8 cellular contexts compared by ENCODE assay signal in the genomic region with DNA sequence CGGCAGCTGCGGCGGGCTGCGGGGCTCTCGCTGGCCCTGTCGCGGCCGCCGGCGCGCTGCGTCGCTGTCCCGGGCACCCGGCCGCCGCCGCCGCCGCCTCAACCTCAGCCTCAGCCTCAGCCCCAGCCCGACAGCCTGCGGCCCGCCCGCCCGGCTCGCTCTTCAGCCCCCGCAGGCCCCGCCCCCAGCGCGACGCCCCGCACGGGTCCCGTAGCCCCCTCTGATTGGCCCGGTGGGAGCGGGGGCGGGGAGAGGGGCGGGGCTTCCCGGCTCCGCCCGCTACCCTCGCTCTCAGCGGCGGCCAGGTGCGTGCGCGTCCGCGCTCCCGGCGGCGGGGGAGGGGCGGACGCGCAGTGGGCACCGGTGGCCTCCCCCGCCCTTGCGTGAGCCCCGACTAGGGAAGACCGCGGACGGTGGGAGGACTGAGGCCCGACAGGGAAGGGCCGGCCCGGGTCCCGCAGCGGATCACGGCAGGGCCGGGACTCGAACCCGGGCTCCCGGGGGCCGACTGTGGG. TPM values are rescaled to one million over a fixed set of nuclear protein-coding genes. Genes with fewer than 3 reads are reported as not detected.
DNase-seq lines count a peak whose midpoint lies in the region; ATAC-seq, FAIRE-seq and TF ChIP-seq lines count a peak whose summit lies in the region.

A gene with protein sequence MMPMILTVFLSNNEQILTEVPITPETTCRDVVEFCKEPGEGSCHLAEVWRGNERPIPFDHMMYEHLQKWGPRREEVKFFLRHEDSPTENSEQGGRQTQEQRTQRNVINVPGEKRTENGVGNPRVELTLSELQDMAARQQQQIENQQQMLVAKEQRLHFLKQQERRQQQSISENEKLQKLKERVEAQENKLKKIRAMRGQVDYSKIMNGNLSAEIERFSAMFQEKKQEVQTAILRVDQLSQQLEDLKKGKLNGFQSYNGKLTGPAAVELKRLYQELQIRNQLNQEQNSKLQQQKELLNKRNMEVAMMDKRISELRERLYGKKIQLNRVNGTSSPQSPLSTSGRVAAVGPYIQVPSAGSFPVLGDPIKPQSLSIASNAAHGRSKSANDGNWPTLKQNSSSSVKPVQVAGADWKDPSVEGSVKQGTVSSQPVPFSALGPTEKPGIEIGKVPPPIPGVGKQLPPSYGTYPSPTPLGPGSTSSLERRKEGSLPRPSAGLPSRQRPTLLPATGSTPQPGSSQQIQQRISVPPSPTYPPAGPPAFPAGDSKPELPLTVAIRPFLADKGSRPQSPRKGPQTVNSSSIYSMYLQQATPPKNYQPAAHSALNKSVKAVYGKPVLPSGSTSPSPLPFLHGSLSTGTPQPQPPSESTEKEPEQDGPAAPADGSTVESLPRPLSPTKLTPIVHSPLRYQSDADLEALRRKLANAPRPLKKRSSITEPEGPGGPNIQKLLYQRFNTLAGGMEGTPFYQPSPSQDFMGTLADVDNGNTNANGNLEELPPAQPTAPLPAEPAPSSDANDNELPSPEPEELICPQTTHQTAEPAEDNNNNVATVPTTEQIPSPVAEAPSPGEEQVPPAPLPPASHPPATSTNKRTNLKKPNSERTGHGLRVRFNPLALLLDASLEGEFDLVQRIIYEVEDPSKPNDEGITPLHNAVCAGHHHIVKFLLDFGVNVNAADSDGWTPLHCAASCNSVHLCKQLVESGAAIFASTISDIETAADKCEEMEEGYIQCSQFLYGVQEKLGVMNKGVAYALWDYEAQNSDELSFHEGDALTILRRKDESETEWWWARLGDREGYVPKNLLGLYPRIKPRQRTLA (minus strand): TSS at position 137 of the 515 bp plus-strand sequence. CDS start 268 bp downstream, outside the sequence.

- ATAC-seq in A549 (peak; percentile 95), GM18858 (IDR thresholded peaks at IDR 0.05; ENCODE audit: unreplicated experiment) (peak; percentile 59), HG03095 (IDR thresholded peaks at IDR 0.05; ENCODE audit: unreplicated experiment) (peak; percentile 91)
- ATAC-seq in activated CD4-positive, CD25-positive, alpha-beta regulatory T cell treated with anti-CD3 and anti-CD28 coated beads, Interleukin-2, amount 50 U/mL, for 24 hours = peak; percentile 95 to 97
- peak; percentile 90 for ATAC-seq in central memory CD8-positive, alpha-beta T cell (replicated peaks; ENCODE audit: extremely low read depth, poor library complexity, severe bottlenecking)

- dilution Hi-C loops in keratinocyte (cut with MboI; ENCODE audit: extremely low pct_ligation_motif_present, low sequenced_read_pairs) = no loop called here

- peaks cover 0 to 4% of the 10 kb centered on the region in 2 experiments for H3K36me3 ChIP-seq in keratinocyte (ENCODE audit: control insufficient read depth in 2 of 2, extremely low read depth in 1 of 2, insufficient read depth in 2 of 2, low read length in 2 of 2)

- peak within 1 kb of the TSS; percentile 75 for H2AFZ ChIP-seq in keratinocyte (ENCODE audit: control insufficient read depth, low read length)

- peak within 1 kb of the TSS; percentile 73 for H3K9ac ChIP-seq in keratinocyte (ENCODE audit: control insufficient read depth, extremely low read depth, insufficient read depth, low read length)

- peaks cover 7% of the 10 kb centered on the region for H3K36me3 Mint-ChIP-seq in central memory CD8-positive, alpha-beta T cell (ENCODE audit: insufficient read depth)

- H3K27me3 ChIP-seq in keratinocyte (ENCODE audit: control insufficient read depth, extremely low read depth, insufficient read depth, low read length) = no peaks in the 10 kb centered on the region

- CTCF ChIA-PET in A549 (lab: Yijun Ruan, JAX) = interaction anchor here (0.6 to 1.2 kb wide), 2 partner anchors 63 to 255 kb away, joined by 3 to 4 read pairs; no protein-coding TSS in a partner anchor

- H3K27ac ChIP-seq in A549 = peak within 1 kb of the TSS; percentile 97
- peak within 1 kb of the TSS; percentile 42 for H3K27ac ChIP-seq in keratinocyte (ENCODE audit: control insufficient read depth, insufficient read depth, low read length)

- no peaks in the 10 kb centered on the region for H3K9me1 ChIP-seq in keratinocyte (ENCODE audit: control insufficient read depth, extremely low read depth, insufficient read depth, low read length)

- H3K9me3 ChIP-seq in A549 = no peaks in the 10 kb centered on the region
- no peaks in the 10 kb centered on the region for H3K9me3 ChIP-seq in keratinocyte (ENCODE audit: control insufficient read depth, low read depth, low read length)

- POLR2A ChIA-PET in A549 (lab: Yijun Ruan, JAX) = interaction anchor here (0.5 to 1.1 kb wide), 2 partner anchors 33 to 75 kb away, joined by 3 to 4 read pairs; no protein-coding TSS in a partner anchor

- H3K4me3 Mint-ChIP-seq in central memory CD8-positive, alpha-beta T cell = peak within 1 kb of the TSS; percentile 83

- H3K4me2 ChIP-seq in A549 (peak within 1 kb of the TSS; percentile 99), keratinocyte (ENCODE audit: control insufficient read depth, extremely low read depth, insufficient read depth, low read depth, low read length) (peak within 1 kb of the TSS; percentile 93)

- no peaks in the 10 kb centered on the region for H3K9me3 Mint-ChIP-seq in central memory CD8-positive, alpha-beta T cell

- peak; percentile 86 to 89 for DNase-seq in A549 (ENCODE audit: low read depth in 1 of 2, low spot score in 1 of 2)
- peak; percentile 78 for DNase-seq in NCI-H2227 treated with DMSO at 0.1 percent for 48 hours (lab: John Stamatoyannopoulos, UW)
- DNase-seq in central memory CD8-positive, alpha-beta T cell (ENCODE audit: low spot score in 2 of 2) = peak; percentile 81 to 86
- no peak for DNase-seq in keratinocyte (ENCODE audit: low read depth, low spot score)
- peak; percentile 98 for DNase-seq in stimulated activated CD4-positive, alpha-beta T cell treated with anti-CD3 and anti-CD28 coated beads, Interleukin-12 subunit alpha, Interleukin-12 subunit beta, amount 100 ng/mL, for 4 hours

- 0% methylated on average over 6 of the region's 73 CpGs for WGBS in A549 (ENCODE audit: missing lambda C conversion rate)

- H3K27me3 Mint-ChIP-seq in central memory CD8-positive, alpha-beta T cell = no peaks in the 10 kb centered on the region

- no peaks in the 10 kb centered on the region for H4K20me1 ChIP-seq in keratinocyte (ENCODE audit: control insufficient read depth, extremely low read depth, insufficient read depth, low read length)

- TF ChIP-seq CTCF in A549 (IDR thresholded peaks at IDR 0.05) = no peak
- TF ChIP-seq CTCF in keratinocyte (optimal IDR thresholded peaks at IDR 0.05 in 1 of 3, IDR thresholded peaks at IDR 0.05 in 1 of 3, conservative IDR thresholded peaks at IDR 0.05 in 1 of 3; ENCODE audit: extremely low read depth in 1 of 3, insufficient read depth in 2 of 3, low read length in 3 of 3) = no peak

- H3K4me1 Mint-ChIP-seq in central memory CD8-positive, alpha-beta T cell = peaks cover 9% of the 10 kb centered on the region

- H3K4me3 ChIP-seq in A549 (peak within 1 kb of the TSS; percentile 98), keratinocyte (ENCODE audit: control insufficient read depth in 2 of 3, extremely low read depth in 1 of 3, insufficient read depth in 2 of 3, low read depth in 1 of 3, low read length in 3 of 3) (peak within 1 kb of the TSS; percentile 75 to 89 (median 88))

- TF ChIP-seq RAD21 in A549 (conservative IDR thresholded peaks at IDR 0.05 in 1 of 2, IDR thresholded peaks at IDR 0.05 in 1 of 2) = no peak

- peak within 1 kb of the TSS; percentile 35 for H3K27ac Mint-ChIP-seq in central memory CD8-positive, alpha-beta T cell (ENCODE audit: low read depth)

- FAIRE-seq in A549 (lab: Jason Lieb, UNC) (no peak), keratinocyte (lab: Jason Lieb, UNC) (no peak)

- no peak for TF ChIP-seq EP300 in A549 (IDR thresholded peaks at IDR 0.05)

- peaks cover 30% of the 10 kb centered on the region for H3K79me2 ChIP-seq in keratinocyte (ENCODE audit: control insufficient read depth, insufficient read depth, low read length)

- peaks cover 10% of the 10 kb centered on the region; the same call in 2 of the 3 replicates for H3K4me1 ChIP-seq in A549
- H3K4me1 ChIP-seq in keratinocyte (ENCODE audit: control insufficient read depth, extremely low read depth, insufficient read depth, low read length) = peaks cover 23% of the 10 kb centered on the region

- TF ChIP-seq POLR2A in A549 (IDR thresholded peaks at IDR 0.05; ENCODE audit: low read length) = peak; percentile 50

TF ChIP-seq in A549, 52 proteins besides CTCF, POLR2A, EP300 and RAD21 (continues in another document):
- TF ChIP-seq GATA3 (IDR thresholded peaks at IDR 0.05; ENCODE audit: borderline replicate concordance) = no peak
- TF ChIP-seq CHD2 (IDR thresholded peaks at IDR 0.05; ENCODE audit: low read length, partially characterized antibody) = peak; percentile 20
- no peak for TF ChIP-seq FOXS1 (CRISPR knock-in tag; IDR thresholded peaks at IDR 0.05)
- TF ChIP-seq HOXA7 (CRISPR knock-in tag; IDR thresholded peaks at IDR 0.05) = no peak
- TF ChIP-seq RARB (CRISPR knock-in tag; IDR thresholded peaks at IDR 0.05) = no peak
- TF ChIP-seq, protein P1, sequence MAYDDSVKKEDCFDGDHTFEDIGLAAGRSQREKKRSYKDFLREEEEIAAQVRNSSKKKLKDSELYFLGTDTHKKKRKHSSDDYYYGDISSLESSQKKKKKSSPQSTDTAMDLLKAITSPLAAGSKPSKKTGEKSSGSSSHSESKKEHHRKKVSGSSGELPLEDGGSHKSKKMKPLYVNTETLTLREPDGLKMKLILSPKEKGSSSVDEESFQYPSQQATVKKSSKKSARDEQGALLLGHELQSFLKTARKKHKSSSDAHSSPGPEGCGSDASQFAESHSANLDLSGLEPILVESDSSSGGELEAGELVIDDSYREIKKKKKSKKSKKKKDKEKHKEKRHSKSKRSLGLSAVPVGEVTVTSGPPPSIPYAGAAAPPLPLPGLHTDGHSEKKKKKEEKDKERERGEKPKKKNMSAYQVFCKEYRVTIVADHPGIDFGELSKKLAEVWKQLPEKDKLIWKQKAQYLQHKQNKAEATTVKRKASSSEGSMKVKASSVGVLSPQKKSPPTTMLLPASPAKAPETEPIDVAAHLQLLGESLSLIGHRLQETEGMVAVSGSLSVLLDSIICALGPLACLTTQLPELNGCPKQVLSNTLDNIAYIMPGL (CRISPR knock-in tag; IDR thresholded peaks at IDR 0.05; ENCODE audit: borderline replicate concordance) = no peak

RNA-seq across cellular contexts. Expression of the gene that starts here (rescaled TPM):
- polyA plus RNA-seq in A549 (2011; rRNA removed) (2.2 TPM in 2 replicates), A549 (2017; fragmentation: RNase III; extraction: RNeasy Plus Mini Kit Qiagen cat#74134 plus additional on column Dnase treatment) (2.7 to 3.6 TPM (median 2.8 TPM) in 3 replicates), keratinocyte (5.8 to 7.7 TPM (median 6.6 TPM) in 3 replicates)
- polyA plus RNA-seq in A549 (2012; cell fraction: cytosol; rRNA removed) = 3.8 and 4.0 TPM in 2 replicates
- 19.7 and 20.3 TPM in 2 replicates for polyA plus RNA-seq in A549 (2012; cell fraction: nucleus; rRNA removed)
- polyA minus RNA-seq in A549 (2011; rRNA and poly(A)+ RNA removed) = 4.8 and 8.6 TPM in 2 replicates
- polyA plus RNA-seq in keratinocyte (2011; ENCODE audit: low read depth) = 38.4 TPM
- 5.1 and 5.3 TPM in 2 replicates for polyA plus RNA-seq in keratinocyte (2011; cell fraction: cytosol; rRNA removed)
- polyA plus RNA-seq in keratinocyte (2011; cell fraction: nucleus; rRNA removed) = 22.3 and 26.6 TPM in 2 replicates
- 7.5 and 13.0 TPM in 2 replicates for polyA plus RNA-seq in keratinocyte (2012; ENCODE audit: low replicate concordance)
- polyA minus RNA-seq in keratinocyte = 16.2 to 31.2 TPM (median 24.2 TPM) in 3 replicates
- polyA minus RNA-seq in keratinocyte (2011; cell fraction: cytosol; rRNA and poly(A)+ RNA removed) = 5.0 TPM
- polyA minus RNA-seq in keratinocyte (2011; cell fraction: nucleus; rRNA and poly(A)+ RNA removed) = 15.7 and 23.7 TPM in 2 replicates
